ENCODE assay signal across 10 cellular contexts in genomic region chr15:31544361-31544760, GRCh38.
"Had no signal": no experiment of that assay in that cellular context is flagged by ENCODE, and none has a peak within 500 bp of the region (broad histone marks: within the 10 kb centered on the region; RNA-seq: fewer than 3 reads in every experiment).

No MANE protein-coding gene starts in this region.

- FAIRE-seq: H1, H54 had no signal

- H3K4me1 Mint-ChIP-seq: GM23338 had no signal

- H3K27ac Mint-ChIP-seq: GM23338, H9, HFFc6 had no signal

- H3K9me3 Mint-ChIP-seq: GM23338, H9, HFFc6 had no signal

- DNase-seq: GM23248, GOT3, H7, H9, HCEC 1CT, HFFc6 had no signal

- ATAC-seq: GM23338, HCT116 had no signal

- H3K4me3 Mint-ChIP-seq: GM23338, H9, HFFc6 had no signal
